Comparison of ENCODE assay signal across 15 cellular contexts in the genomic region with DNA sequence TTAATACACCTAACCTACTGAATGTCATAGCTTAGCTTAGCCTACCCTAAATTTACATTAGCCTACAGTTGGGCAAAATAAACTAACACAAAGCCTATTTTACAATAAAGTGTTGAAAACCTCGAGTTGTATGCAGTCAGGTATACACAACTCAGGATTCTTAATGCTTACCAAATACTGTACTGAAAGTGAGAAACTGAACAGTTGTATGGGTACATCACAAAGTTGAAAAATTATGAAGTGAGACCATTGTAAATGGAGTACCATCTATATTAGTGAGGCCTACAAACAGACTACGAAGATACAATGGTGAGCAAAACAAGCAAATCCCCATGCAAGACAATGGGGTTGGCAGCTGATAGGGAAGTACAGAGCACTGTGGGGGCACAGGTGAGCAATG.
DNase-seq lines count a peak whose midpoint lies in the region; ATAC-seq and TF ChIP-seq lines count a peak whose summit lies in the region.
"Had no signal": no experiment of that assay in that cellular context is flagged by ENCODE, and none has a peak within 500 bp of the region (broad histone marks: within the 10 kb centered on the region; RNA-seq: fewer than 3 reads in every experiment).

No MANE protein-coding gene starts in this region.

- ATAC-seq in GM19328 (IDR thresholded peaks at IDR 0.05; ENCODE audit: unreplicated experiment) (peak; percentile 18), GM21737 (IDR thresholded peaks at IDR 0.05; ENCODE audit: unreplicated experiment) (peak; percentile 34), HG03135 (IDR thresholded peaks at IDR 0.05; ENCODE audit: unreplicated experiment) (peak; percentile 25), psoas muscle (no peak)
- peak; percentile 12 for ATAC-seq in stimulated activated effector memory CD8-positive, alpha-beta T cell treated with anti-CD3 and anti-CD28 coated beads, Interleukin-12 subunit alpha, Interleukin-12 subunit beta, amount 100 ng/mL, for 72 hours

- H3K36me3 ChIP-seq in psoas muscle (ENCODE audit: insufficient read depth in 1 of 2, low read depth in 1 of 2): no peaks in the 10 kb centered on the region
- H3K36me3 ChIP-seq: colonic mucosa, esophagus squamous epithelium had no signal

- intact Hi-C loops in psoas muscle (cut with DNase I): loop anchor here in 1 of 2 donors (5.0 kb wide), 1 partner anchor 76 kb away; no protein-coding TSS in a partner anchor

- in situ Hi-C loops in KBM-7 (cut with MboI; ENCODE audit: low pct_unique_long_range_greater_than_20kb, low sequenced_read_pairs): no loop called here

- no peaks in the 10 kb centered on the region for H3K4me1 ChIP-seq in psoas muscle

- WGBS in psoas muscle, 3 donors: 89 to 92% (median 91%) methylated on average over 2 of the region's 2 CpGs

- no peak for DNase-seq in stimulated activated effector memory CD8-positive, alpha-beta T cell treated with anti-CD3 and anti-CD28 coated beads, Interleukin-12 subunit alpha, Interleukin-12 subunit beta, amount 100 ng/mL, for 72 hours (ENCODE audit: low spot score in 2 of 2)
- DNase-seq in psoas muscle: no peak
- DNase-seq in stimulated activated CD4-positive, alpha-beta T cell treated with anti-CD3 and anti-CD28 coated beads, Interleukin-2, amount 100 ng/mL, for 24 hours: no peak
- no peak for DNase-seq in KBM-7
- DNase-seq: CD4-positive, alpha-beta T cell; colonic mucosa; esophagus squamous epithelium; NCI-H2107; SK-N-SH had no signal

- no peak overlapping the region for H3K4me3 Mint-ChIP-seq in stimulated activated effector memory CD8-positive, alpha-beta T cell treated with anti-CD3 and anti-CD28 coated beads, Interleukin-12 subunit alpha, Interleukin-12 subunit beta, amount 100 ng/mL, for 72 hours
- H3K4me3 Mint-ChIP-seq: activated naive CD8-positive, alpha-beta T cell; CD4-positive, alpha-beta T cell; neural crest cell had no signal

- H3K4me3 ChIP-seq in psoas muscle: no peak overlapping the region
- H3K4me3 ChIP-seq: colonic mucosa, esophagus squamous epithelium, lung had no signal

- H3K27ac Mint-ChIP-seq in stimulated activated effector memory CD8-positive, alpha-beta T cell treated with anti-CD3 and anti-CD28 coated beads, Interleukin-12 subunit alpha, Interleukin-12 subunit beta, amount 100 ng/mL, for 72 hours: no peak overlapping the region
- H3K27ac Mint-ChIP-seq: activated naive CD8-positive, alpha-beta T cell; CD4-positive, alpha-beta T cell had no signal

- H3K27ac ChIP-seq in psoas muscle: no peak overlapping the region
- H3K27ac ChIP-seq: colonic mucosa, esophagus squamous epithelium had no signal

- peaks cover 12% of the 10 kb centered on the region for H3K4me1 Mint-ChIP-seq in stimulated activated effector memory CD8-positive, alpha-beta T cell treated with anti-CD3 and anti-CD28 coated beads, Interleukin-12 subunit alpha, Interleukin-12 subunit beta, amount 100 ng/mL, for 72 hours

- TF ChIP-seq CTCF in psoas muscle (IDR thresholded peaks at IDR 0.05): no peak

- peaks cover 0 to 7% (median 4%) of the 10 kb centered on the region in 3 donors for H3K27me3 ChIP-seq in psoas muscle (ENCODE audit: insufficient read depth in 3 of 3, low read length in 2 of 3)
- H3K27me3 ChIP-seq: colonic mucosa, esophagus squamous epithelium had no signal

- no peaks in the 10 kb centered on the region for H3K9me3 Mint-ChIP-seq in stimulated activated effector memory CD8-positive, alpha-beta T cell treated with anti-CD3 and anti-CD28 coated beads, Interleukin-12 subunit alpha, Interleukin-12 subunit beta, amount 100 ng/mL, for 72 hours
- H3K9me3 Mint-ChIP-seq: CD4-positive, alpha-beta T cell; neural crest cell had no signal

- H3K9me3 ChIP-seq in psoas muscle: no peaks in the 10 kb centered on the region
- H3K9me3 ChIP-seq: colonic mucosa, esophagus squamous epithelium, SK-N-SH had no signal

- H3K36me3 Mint-ChIP-seq in stimulated activated effector memory CD8-positive, alpha-beta T cell treated with anti-CD3 and anti-CD28 coated beads, Interleukin-12 subunit alpha, Interleukin-12 subunit beta, amount 100 ng/mL, for 72 hours: no peaks in the 10 kb centered on the region
- H3K36me3 Mint-ChIP-seq: activated naive CD8-positive, alpha-beta T cell had no signal

Comparison
In these comparisons a context has a peak if more than half of its experiments do, and no peak if none do; other contexts are left out.
1. ATAC-seq: peak in GM19328 (single experiment), GM21737 (single experiment), HG03135 (single experiment) and stimulated activated effector memory CD8-positive, alpha-beta T cell treated with anti-CD3 and anti-CD28 coated beads, Interleukin-12 subunit alpha, Interleukin-12 subunit beta, amount 100 ng/mL, for 72 hours (single experiment); none in psoas muscle (0 of 4).